8 cellular contexts compared by ENCODE assay signal in genomic region chr9:100099722-100100042, GRCh38. TPM values are rescaled to one million over a fixed set of nuclear protein-coding genes. Genes with fewer than 3 reads are reported as not detected.
DNase-seq lines count a peak whose midpoint lies in the region; ATAC-seq and TF ChIP-seq lines count a peak whose summit lies in the region.

No MANE protein-coding gene starts in this region.

- no peak for TF ChIP-seq EP300 in sigmoid colon (IDR thresholded peaks at IDR 0.05)

- H3K36me3 ChIP-seq in right atrium auricular region (peaks cover 7% of the 10 kb centered on the region), sigmoid colon (peaks cover 0 to 18% (median 7%) of the 10 kb centered on the region in 4 donors)

- no peaks in the 10 kb centered on the region for H3K27me3 Mint-ChIP-seq in IgD-negative memory B cell
- no peaks in the 10 kb centered on the region for H3K27me3 Mint-ChIP-seq in activated naive CD4-positive, alpha-beta T cell treated with anti-CD3 and anti-CD28 coated beads for 36 hours (ENCODE audit: low read depth)

- H3K9me3 ChIP-seq in right atrium auricular region: no peaks in the 10 kb centered on the region
- no peaks in the 10 kb centered on the region for H3K9me3 ChIP-seq in sigmoid colon

- no peak for TF ChIP-seq POLR2A in sigmoid colon (IDR thresholded peaks at IDR 0.05)

- peak overlapping the region; percentile 92 to 99 (median 97) for H3K27ac Mint-ChIP-seq in IgD-negative memory B cell
- H3K27ac Mint-ChIP-seq in activated naive CD4-positive, alpha-beta T cell treated with anti-CD3 and anti-CD28 coated beads for 36 hours: peak overlapping the region; percentile 79

- peaks cover 27 to 30% (median 29%) of the 10 kb centered on the region in 3 donors for H3K4me1 Mint-ChIP-seq in IgD-negative memory B cell
- peaks cover 32% of the 10 kb centered on the region for H3K4me1 Mint-ChIP-seq in activated naive CD4-positive, alpha-beta T cell treated with anti-CD3 and anti-CD28 coated beads for 36 hours (ENCODE audit: low read depth)

- WGBS in sigmoid colon, 2 donors: 3 to 13% methylated on average over 10 of the region's 10 CpGs

- ATAC-seq in HG02678 (IDR thresholded peaks at IDR 0.05; ENCODE audit: unreplicated experiment): no peak

- no peaks in the 10 kb centered on the region for H3K27me3 ChIP-seq in right atrium auricular region
- H3K27me3 ChIP-seq in sigmoid colon: no peaks in the 10 kb centered on the region

- TF ChIP-seq CTCF in right atrium auricular region (IDR thresholded peaks at IDR 0.05): no peak
- peak in 1 of 4 experiments; percentile 5 for TF ChIP-seq CTCF in sigmoid colon (IDR thresholded peaks at IDR 0.05)

- no peaks in the 10 kb centered on the region for H3K9me3 Mint-ChIP-seq in IgD-negative memory B cell
- H3K9me3 Mint-ChIP-seq in activated naive CD4-positive, alpha-beta T cell treated with anti-CD3 and anti-CD28 coated beads for 36 hours: no peaks in the 10 kb centered on the region

- intact Hi-C loops in activated naive CD4-positive, alpha-beta T cell treated with anti-CD3 and anti-CD28 coated beads for 36 hours (cut with micrococcal nuclease): loop anchor here (1.0 to 10.0 kb wide), 11 partner anchors 111 to 1433 kb away; partner anchors contain the start of genes MRPL50, RNF20, SEC61B and STX17
- intact Hi-C loops in sigmoid colon (cut with DNase I): loop anchor here (2.0 kb wide), 1 partner anchor 279 kb away; the partner anchor contains the start of gene NR4A3

- peak overlapping the region; percentile 98 to 100 (median 100) for H3K4me3 Mint-ChIP-seq in IgD-negative memory B cell
- H3K4me3 Mint-ChIP-seq in activated naive CD4-positive, alpha-beta T cell treated with anti-CD3 and anti-CD28 coated beads for 36 hours: peak overlapping the region; percentile 97

- H3K4me1 ChIP-seq in right atrium auricular region (peaks cover 0 to 29% of the 10 kb centered on the region in 2 donors), sigmoid colon (peaks cover 0 to 31% (median 18%) of the 10 kb centered on the region in 4 donors)

- H3K36me3 Mint-ChIP-seq in IgD-negative memory B cell: no peaks in the 10 kb centered on the region
- H3K36me3 Mint-ChIP-seq in activated naive CD4-positive, alpha-beta T cell treated with anti-CD3 and anti-CD28 coated beads for 36 hours (ENCODE audit: low read depth): peaks cover 9% of the 10 kb centered on the region

- H3K27ac ChIP-seq in right atrium auricular region: peak overlapping the region; percentile 88 to 93
- H3K27ac ChIP-seq in sigmoid colon: peak overlapping the region; percentile 88 to 93 (median 92)

- DNase-seq in activated T-cell treated with anti-CD3 and anti-CD28 coated beads for 24 hours (ENCODE audit: low read depth): peak; percentile 5
- no peak for DNase-seq in activated T-cell treated with anti-CD3 and anti-CD28 coated beads, Interleukin-2, amount 50 U/mL, for 1 hour
- DNase-seq in activated naive CD4-positive, alpha-beta T cell treated with anti-CD3 and anti-CD28 coated beads for 36 hours: peak; percentile 21
- no peak for DNase-seq in right atrium auricular region (ENCODE audit: low spot score)
- DNase-seq in sigmoid colon: peak; percentile 63
- no peak for DNase-seq in HT-29 (ENCODE audit: low spot score)

- H3K4me3 ChIP-seq in right atrium auricular region (peak overlapping the region; percentile 80 to 98), sigmoid colon (peak overlapping the region; percentile 83 to 92 (median 86))

- CTCF ChIA-PET in activated naive CD4-positive, alpha-beta T cell treated with anti-CD3 and anti-CD28 coated beads for 36 hours (lab: Charles Lee): no interaction called here

RNA-seq across cellular contexts. Expression of gene INVS, which starts 0.6 kb away (rescaled TPM):
- 12.7 TPM for polyA plus RNA-seq in IgD-negative memory B cell
- total RNA-seq in activated naive CD4-positive, alpha-beta T cell treated with anti-CD3 and anti-CD28 coated beads for 36 hours: 1 to 10 TPM; 5.7 to 7.3 TPM
- total RNA-seq in right atrium auricular region: 10 to 100 TPM in 1 of 2 donors, 1 to 10 TPM in 1; 7.8 to 10.1 TPM
- 10 to 100 TPM; 27.4 to 41.3 (median 29.3) TPM for total RNA-seq in sigmoid colon
- 1 to 10 TPM; 1.2 to 6.4 (median 6.0) TPM for polyA plus RNA-seq in sigmoid colon
- total RNA-seq in HT-29 (2014; rRNA removed; shearing (Covaris generic)): 5.9 and 10.4 TPM in 2 replicates

RNA-seq across cellular contexts. Expression of gene ERP44, which starts 0.9 kb away (rescaled TPM):
- polyA plus RNA-seq in IgD-negative memory B cell: 45.3 TPM
- 1 to 10 TPM; 9.1 to 9.5 TPM for total RNA-seq in activated naive CD4-positive, alpha-beta T cell treated with anti-CD3 and anti-CD28 coated beads for 36 hours
- total RNA-seq in right atrium auricular region: 10 to 100 TPM; 11.0 to 12.9 TPM
- total RNA-seq in sigmoid colon: 10 to 100 TPM; 10.6 to 14.3 (median 12.8) TPM
- 10 to 100 TPM in 2 of 3 donors, 1 to 10 TPM in 1; 6.6 to 22.1 (median 11.3) TPM for polyA plus RNA-seq in sigmoid colon
- total RNA-seq in HT-29 (2014; rRNA removed; shearing (Covaris generic)): 6.6 and 6.8 TPM in 2 replicates

Comparison
In these comparisons a context has a peak if more than half of its experiments do, and no peak if none do; other contexts are left out.
1. DNase-seq: peak in activated T-cell treated with anti-CD3 and anti-CD28 coated beads for 24 hours (single experiment), activated naive CD4-positive, alpha-beta T cell treated with anti-CD3 and anti-CD28 coated beads for 36 hours (single experiment) and sigmoid colon (single experiment); none in activated T-cell treated with anti-CD3 and anti-CD28 coated beads, Interleukin-2, amount 50 U/mL, for 1 hour (single experiment), right atrium auricular region (single experiment) and HT-29 (single experiment).